In the genomic region with DNA sequence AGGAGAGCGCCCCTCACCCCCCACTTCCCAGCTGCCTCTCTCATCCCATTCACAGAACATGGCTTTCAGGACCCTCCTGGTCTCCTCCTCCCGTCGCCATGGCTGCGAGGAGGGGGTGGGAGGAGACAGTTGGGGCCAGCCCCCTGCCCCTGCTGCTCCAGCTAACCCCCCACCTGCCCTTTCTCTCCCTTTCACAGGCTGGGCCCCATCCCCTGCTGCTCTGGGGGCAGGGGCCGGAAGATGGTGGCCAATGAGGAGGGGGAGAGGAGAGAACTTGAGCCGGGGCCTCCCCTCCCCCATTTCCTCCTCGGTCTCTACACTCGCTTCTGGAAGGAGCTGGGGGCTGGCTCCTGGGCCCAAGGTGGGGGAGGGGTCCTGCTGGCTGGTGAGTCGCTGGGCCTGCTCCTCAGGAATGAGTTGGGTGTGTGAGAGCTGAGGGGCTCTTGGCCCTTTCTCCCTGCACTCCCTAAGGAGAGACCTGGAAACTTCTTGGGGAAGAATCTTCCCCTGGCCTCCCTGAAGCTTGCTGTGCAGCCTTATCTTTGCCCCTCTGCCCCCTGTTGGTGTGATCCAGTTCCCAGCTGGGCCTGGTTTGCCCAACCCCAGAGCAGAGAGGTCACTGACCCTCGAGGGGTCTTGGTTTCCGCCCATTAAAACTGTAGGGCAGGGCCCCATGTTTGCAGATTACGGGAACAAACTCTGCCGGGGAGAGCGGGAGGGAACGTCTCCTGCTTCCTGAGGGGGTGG, we compare ENCODE assay signal across 9 cellular contexts. TPM values are rescaled to one million over a fixed set of nuclear protein-coding genes. Genes with fewer than 3 reads are reported as not detected.
DNase-seq lines count a peak whose midpoint lies in the region; ATAC-seq and TF ChIP-seq lines count a peak whose summit lies in the region.
"Had no signal": no experiment of that assay in that cellular context is flagged by ENCODE, and none has a peak within 500 bp of the region (broad histone marks: within the 10 kb centered on the region; RNA-seq: fewer than 3 reads in every experiment).

No MANE protein-coding gene starts in this region.

- H3K4me1 ChIP-seq in heart left ventricle (peaks cover 2 to 42% (median 26%) of the 10 kb centered on the region in 12 donors), thoracic aorta (ENCODE audit: control insufficient read depth in 1 of 2, low read depth in 2 of 2) (peaks cover 17 to 36% of the 10 kb centered on the region in 2 donors)

- peaks cover 6% of the 10 kb centered on the region for H3K27me3 Mint-ChIP-seq in activated naive CD4-positive, alpha-beta T cell treated with anti-CD3 and anti-CD28 coated beads, Interleukin-2, amount 50 U/mL, for 24 hours

- H3K27ac ChIP-seq in heart left ventricle (peak overlapping the region in 4 of 12 donors; percentile 5 to 37 (median 12)), thoracic aorta (no peak overlapping the region)

- H3K27me3 ChIP-seq in heart left ventricle (peaks cover 0 to 6% (median 0%) of the 10 kb centered on the region in 9 donors), thoracic aorta (replicated peaks; ENCODE audit: insufficient read depth) (no peaks in the 10 kb centered on the region)

- H3K9me3 ChIP-seq in heart left ventricle (no peaks in the 10 kb centered on the region), thoracic aorta (no peaks in the 10 kb centered on the region)

- intact Hi-C loops in heart left ventricle (cut with DNase I) = loop anchor here (2.0 to 10.0 kb wide), 9 partner anchors 42 to 875 kb away; a partner anchor contains a TSS
- intact Hi-C loops in cardiac septum (cut with DNase I) = loop anchor here (5.0 to 10.0 kb wide), 2 partner anchors 145 to 182 kb away; no protein-coding TSS in a partner anchor

- TF ChIP-seq CTCF in heart left ventricle (IDR thresholded peaks at IDR 0.05) (no peak), thoracic aorta (IDR thresholded peaks at IDR 0.05) (no peak)

- peaks cover 17% of the 10 kb centered on the region for H3K4me1 Mint-ChIP-seq in activated naive CD4-positive, alpha-beta T cell treated with anti-CD3 and anti-CD28 coated beads, Interleukin-2, amount 50 U/mL, for 24 hours

- TF ChIP-seq POLR2A in heart left ventricle (IDR thresholded peaks at IDR 0.05) = no peak

- 16 to 29% (median 20%) methylated on average over 12 to 15 of the region's 15 CpGs for WGBS in heart left ventricle, 4 donors

- ATAC-seq in heart left ventricle = no peak
- no peak for ATAC-seq in thoracic aorta (ENCODE audit: insufficient number of reproducible peaks, low FRiP score, low read depth)
- ATAC-seq in GM21526 (IDR thresholded peaks at IDR 0.05; ENCODE audit: low FRiP score, unreplicated experiment) = no peak
- no peak for ATAC-seq in HG02588 (IDR thresholded peaks at IDR 0.05; ENCODE audit: unreplicated experiment)

- H3K4me3 Mint-ChIP-seq in activated naive CD4-positive, alpha-beta T cell treated with anti-CD3 and anti-CD28 coated beads, Interleukin-2, amount 50 U/mL, for 24 hours = peak overlapping the region; percentile 89

- H3K4me3 ChIP-seq in heart left ventricle (peak overlapping the region in 10 of 12 donors; percentile 72 to 97 (median 90)), thoracic aorta (peak overlapping the region; percentile 96)

- no peaks in the 10 kb centered on the region for H3K9me3 Mint-ChIP-seq in activated naive CD4-positive, alpha-beta T cell treated with anti-CD3 and anti-CD28 coated beads, Interleukin-2, amount 50 U/mL, for 24 hours

- H3K36me3 ChIP-seq in heart left ventricle = no peaks in the 10 kb centered on the region
- H3K36me3 ChIP-seq in thoracic aorta = no peaks in the 10 kb centered on the region

- H3K27ac Mint-ChIP-seq in activated naive CD4-positive, alpha-beta T cell treated with anti-CD3 and anti-CD28 coated beads, Interleukin-2, amount 50 U/mL, for 24 hours = no peak overlapping the region

- DNase-seq in heart left ventricle (no peak), cardiac septum (ENCODE audit: low spot score) (no peak), iPS-NIHi7 (ENCODE audit: extremely low spot score) (peak; percentile 93), thoracic aorta (ENCODE audit: low spot score) (no peak), NOMO-1 treated with dmso at 0.1 percent for 144 hours (lab: John Stamatoyannopoulos, UW; ENCODE audit: unreplicated experiment) (no peak)

- no peaks in the 10 kb centered on the region for H3K36me3 Mint-ChIP-seq in activated naive CD4-positive, alpha-beta T cell treated with anti-CD3 and anti-CD28 coated beads, Interleukin-2, amount 50 U/mL, for 24 hours

RNA-seq across cellular contexts. Expression of a gene that starts 10.2 kb away (rescaled TPM):
- total RNA-seq in heart left ventricle = 1 to 10 TPM in 2 of 9 donors, under 1 TPM in 7; 0.16 to 2.2 (median 0.67) TPM
- 1 to 10 TPM in 1 of 2 donors, under 1 TPM in 1; 0.28 to 1.2 TPM for polyA plus RNA-seq in heart left ventricle
- 0.59 TPM for total RNA-seq in cardiac septum
- total RNA-seq in thoracic aorta = 1 to 10 TPM; 1.1 to 1.2 TPM

RNA-seq across cellular contexts. Expression of a gene that starts 18.1 kb away (rescaled TPM):
- total RNA-seq in heart left ventricle = 10 to 100 TPM in 2 of 9 donors, 1 to 10 TPM in 7; 5.5 to 11.6 (median 8.2) TPM
- 10 to 100 TPM in 1 of 2 donors, 1 to 10 TPM in 1; 3.0 to 11.9 TPM for polyA plus RNA-seq in heart left ventricle
- total RNA-seq in cardiac septum = 5.8 TPM
- total RNA-seq in thoracic aorta = 10 to 100 TPM; 15.0 TPM

RNA-seq across cellular contexts. Expression of a gene that starts 28.4 kb away (rescaled TPM):
- total RNA-seq in heart left ventricle (10 to 100 TPM; 32.5 to 63.6 (median 45.7) TPM), cardiac septum (43.4 TPM), thoracic aorta (10 to 100 TPM; 46.0 to 53.3 TPM)
- polyA plus RNA-seq in heart left ventricle = 10 to 100 TPM; 21.9 to 50.3 TPM

RNA-seq across cellular contexts. Expression of a gene that starts 42.0 kb away (rescaled TPM):
- total RNA-seq in heart left ventricle = 100 to 1,000 TPM in 4 of 9 donors, 10 to 100 TPM in 5; 55.5 to 344 (median 87.0) TPM
- 100 to 1,000 TPM in 1 of 2 donors, 10 to 100 TPM in 1; 80.6 to 121 TPM for polyA plus RNA-seq in heart left ventricle
- total RNA-seq in cardiac septum = 90.0 TPM
- total RNA-seq in thoracic aorta = 100 to 1,000 TPM; 674 to 695 TPM
- total RNA-seq: dermis microvascular lymphatic vessel endothelial cell had no signal
